1 cellular context compared by ENCODE assay signal in the genomic region with DNA sequence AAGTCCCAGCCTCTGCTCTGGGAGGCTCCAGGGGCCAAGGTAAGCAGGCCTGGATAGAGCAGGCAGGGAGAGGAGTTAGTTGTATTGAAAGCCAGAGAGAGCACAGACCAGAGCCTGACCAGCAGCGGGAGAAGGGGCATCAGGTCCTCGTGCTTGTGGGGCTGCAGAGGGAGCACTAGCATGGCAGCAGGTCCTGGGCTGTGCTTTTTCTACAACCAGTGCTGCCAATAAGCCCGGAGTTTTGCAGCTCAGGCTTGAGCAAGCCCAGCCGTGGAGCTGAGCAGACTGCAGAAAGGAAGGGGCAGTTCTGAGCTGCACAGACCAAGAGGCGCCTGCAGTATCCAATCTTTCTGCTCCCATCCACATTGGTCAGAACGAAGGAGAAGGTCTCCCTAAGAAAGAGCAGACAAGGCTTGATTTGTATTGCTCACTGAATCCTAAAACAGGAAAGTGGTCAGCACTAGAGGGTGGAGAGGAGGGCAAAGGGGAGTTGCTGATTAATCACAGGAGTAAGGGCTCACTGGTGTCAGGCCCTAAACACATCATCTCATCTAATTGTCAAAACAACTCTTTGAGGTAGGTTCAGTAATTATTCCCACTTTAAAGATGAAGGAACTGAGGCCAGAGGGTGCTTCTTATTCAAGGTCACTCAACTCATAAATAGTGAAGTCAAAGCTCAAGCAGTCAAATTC.
TF ChIP-seq lines count a peak whose summit lies in the region.

No MANE protein-coding gene starts in this region.

TF ChIP-seq in K562, 482 proteins besides CTCF, POLR2A, EP300 and RAD21 (continues in another document):
- TF ChIP-seq, protein P1, sequence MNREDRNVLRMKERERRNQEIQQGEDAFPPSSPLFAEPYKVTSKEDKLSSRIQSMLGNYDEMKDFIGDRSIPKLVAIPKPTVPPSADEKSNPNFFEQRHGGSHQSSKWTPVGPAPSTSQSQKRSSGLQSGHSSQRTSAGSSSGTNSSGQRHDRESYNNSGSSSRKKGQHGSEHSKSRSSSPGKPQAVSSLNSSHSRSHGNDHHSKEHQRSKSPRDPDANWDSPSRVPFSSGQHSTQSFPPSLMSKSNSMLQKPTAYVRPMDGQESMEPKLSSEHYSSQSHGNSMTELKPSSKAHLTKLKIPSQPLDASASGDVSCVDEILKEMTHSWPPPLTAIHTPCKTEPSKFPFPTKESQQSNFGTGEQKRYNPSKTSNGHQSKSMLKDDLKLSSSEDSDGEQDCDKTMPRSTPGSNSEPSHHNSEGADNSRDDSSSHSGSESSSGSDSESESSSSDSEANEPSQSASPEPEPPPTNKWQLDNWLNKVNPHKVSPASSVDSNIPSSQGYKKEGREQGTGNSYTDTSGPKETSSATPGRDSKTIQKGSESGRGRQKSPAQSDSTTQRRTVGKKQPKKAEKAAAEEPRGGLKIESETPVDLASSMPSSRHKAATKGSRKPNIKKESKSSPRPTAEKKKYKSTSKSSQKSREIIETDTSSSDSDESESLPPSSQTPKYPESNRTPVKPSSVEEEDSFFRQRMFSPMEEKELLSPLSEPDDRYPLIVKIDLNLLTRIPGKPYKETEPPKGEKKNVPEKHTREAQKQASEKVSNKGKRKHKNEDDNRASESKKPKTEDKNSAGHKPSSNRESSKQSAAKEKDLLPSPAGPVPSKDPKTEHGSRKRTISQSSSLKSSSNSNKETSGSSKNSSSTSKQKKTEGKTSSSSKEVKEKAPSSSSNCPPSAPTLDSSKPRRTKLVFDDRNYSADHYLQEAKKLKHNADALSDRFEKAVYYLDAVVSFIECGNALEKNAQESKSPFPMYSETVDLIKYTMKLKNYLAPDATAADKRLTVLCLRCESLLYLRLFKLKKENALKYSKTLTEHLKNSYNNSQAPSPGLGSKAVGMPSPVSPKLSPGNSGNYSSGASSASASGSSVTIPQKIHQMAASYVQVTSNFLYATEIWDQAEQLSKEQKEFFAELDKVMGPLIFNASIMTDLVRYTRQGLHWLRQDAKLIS (CRISPR knock-in tag; IDR thresholded peaks at IDR 0.05): no peak
- TF ChIP-seq ESRRA (IDR thresholded peaks at IDR 0.05; ENCODE audit: borderline replicate concordance, low read depth): peak; percentile 28; the same call in 1 of the 2 replicates
- no peak for TF ChIP-seq ZNF444 (CRISPR knock-in tag; IDR thresholded peaks at IDR 0.05)
- no peak for TF ChIP-seq RBM22 (IDR thresholded peaks at IDR 0.05; ENCODE audit: low read depth, low read length, poor library complexity, severe bottlenecking)
- TF ChIP-seq, protein P2, sequence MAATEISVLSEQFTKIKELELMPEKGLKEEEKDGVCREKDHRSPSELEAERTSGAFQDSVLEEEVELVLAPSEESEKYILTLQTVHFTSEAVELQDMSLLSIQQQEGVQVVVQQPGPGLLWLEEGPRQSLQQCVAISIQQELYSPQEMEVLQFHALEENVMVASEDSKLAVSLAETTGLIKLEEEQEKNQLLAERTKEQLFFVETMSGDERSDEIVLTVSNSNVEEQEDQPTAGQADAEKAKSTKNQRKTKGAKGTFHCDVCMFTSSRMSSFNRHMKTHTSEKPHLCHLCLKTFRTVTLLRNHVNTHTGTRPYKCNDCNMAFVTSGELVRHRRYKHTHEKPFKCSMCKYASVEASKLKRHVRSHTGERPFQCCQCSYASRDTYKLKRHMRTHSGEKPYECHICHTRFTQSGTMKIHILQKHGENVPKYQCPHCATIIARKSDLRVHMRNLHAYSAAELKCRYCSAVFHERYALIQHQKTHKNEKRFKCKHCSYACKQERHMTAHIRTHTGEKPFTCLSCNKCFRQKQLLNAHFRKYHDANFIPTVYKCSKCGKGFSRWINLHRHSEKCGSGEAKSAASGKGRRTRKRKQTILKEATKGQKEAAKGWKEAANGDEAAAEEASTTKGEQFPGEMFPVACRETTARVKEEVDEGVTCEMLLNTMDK (IDR thresholded peaks at IDR 0.05; ENCODE audit: borderline replicate concordance, insufficient read depth, low read depth, low read length, poor library complexity, severe bottlenecking): peak; percentile 73
- 0 out of 4 replicates have a peak, but pooled peaks of 1 of the 2 experiments have one; percentile 11 for TF ChIP-seq RCOR1 (IDR thresholded peaks at IDR 0.05; ENCODE audit: borderline replicate concordance in 1 of 2, low read depth in 2 of 2, low read length in 2 of 2)
- TF ChIP-seq ZZZ3 (IDR thresholded peaks at IDR 0.05): no peak
- TF ChIP-seq TSC22D4 (tag; IDR thresholded peaks at IDR 0.05): no peak
- TF ChIP-seq MYC (IDR thresholded peaks at IDR 0.05; ENCODE audit: low read depth, low read length): peak; percentile 31; the same call in 1 of the 2 replicates
- no peak for TF ChIP-seq MYC (CRISPR knock-in tag; IDR thresholded peaks at IDR 0.05; ENCODE audit: borderline replicate concordance, low read depth)
- TF ChIP-seq RB1 (IDR thresholded peaks at IDR 0.05; ENCODE audit: low read depth): peak; percentile 20; the same call in 1 of the 2 replicates
- 0 out of 2 replicates have a peak, but pooled peaks have one; percentile 25 for TF ChIP-seq L3MBTL2 (IDR thresholded peaks at IDR 0.05)
- TF ChIP-seq, protein P3, sequence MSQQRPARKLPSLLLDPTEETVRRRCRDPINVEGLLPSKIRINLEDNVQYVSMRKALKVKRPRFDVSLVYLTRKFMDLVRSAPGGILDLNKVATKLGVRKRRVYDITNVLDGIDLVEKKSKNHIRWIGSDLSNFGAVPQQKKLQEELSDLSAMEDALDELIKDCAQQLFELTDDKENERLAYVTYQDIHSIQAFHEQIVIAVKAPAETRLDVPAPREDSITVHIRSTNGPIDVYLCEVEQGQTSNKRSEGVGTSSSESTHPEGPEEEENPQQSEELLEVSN (IDR thresholded peaks at IDR 0.05; ENCODE audit: borderline replicate concordance in 1 of 2, extremely low read depth in 1 of 2, insufficient read depth in 1 of 2, insufficient read length in 1 of 2, low read depth in 1 of 2, low read length in 1 of 2, poor library complexity in 1 of 2, severe bottlenecking in 1 of 2): peak in 1 of 2 experiments; percentile 43
- TF ChIP-seq, protein P4, sequence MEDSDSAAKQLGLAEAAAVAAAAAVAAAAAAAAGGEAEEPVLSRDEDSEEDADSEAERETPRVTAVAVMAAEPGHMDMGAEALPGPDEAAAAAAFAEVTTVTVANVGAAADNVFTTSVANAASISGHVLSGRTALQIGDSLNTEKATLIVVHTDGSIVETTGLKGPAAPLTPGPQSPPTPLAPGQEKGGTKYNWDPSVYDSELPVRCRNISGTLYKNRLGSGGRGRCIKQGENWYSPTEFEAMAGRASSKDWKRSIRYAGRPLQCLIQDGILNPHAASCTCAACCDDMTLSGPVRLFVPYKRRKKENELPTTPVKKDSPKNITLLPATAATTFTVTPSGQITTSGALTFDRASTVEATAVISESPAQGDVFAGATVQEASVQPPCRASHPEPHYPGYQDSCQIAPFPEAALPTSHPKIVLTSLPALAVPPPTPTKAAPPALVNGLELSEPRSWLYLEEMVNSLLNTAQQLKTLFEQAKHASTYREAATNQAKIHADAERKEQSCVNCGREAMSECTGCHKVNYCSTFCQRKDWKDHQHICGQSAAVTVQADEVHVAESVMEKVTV (CRISPR knock-in tag; IDR thresholded peaks at IDR 0.05): 0 out of 2 replicates have a peak, but pooled peaks have one; percentile 10
- peak; percentile 47; the same call in 1 of the 2 replicates for TF ChIP-seq FOXP1 (CRISPR knock-in tag; IDR thresholded peaks at IDR 0.05)
- TF ChIP-seq, protein P5, sequence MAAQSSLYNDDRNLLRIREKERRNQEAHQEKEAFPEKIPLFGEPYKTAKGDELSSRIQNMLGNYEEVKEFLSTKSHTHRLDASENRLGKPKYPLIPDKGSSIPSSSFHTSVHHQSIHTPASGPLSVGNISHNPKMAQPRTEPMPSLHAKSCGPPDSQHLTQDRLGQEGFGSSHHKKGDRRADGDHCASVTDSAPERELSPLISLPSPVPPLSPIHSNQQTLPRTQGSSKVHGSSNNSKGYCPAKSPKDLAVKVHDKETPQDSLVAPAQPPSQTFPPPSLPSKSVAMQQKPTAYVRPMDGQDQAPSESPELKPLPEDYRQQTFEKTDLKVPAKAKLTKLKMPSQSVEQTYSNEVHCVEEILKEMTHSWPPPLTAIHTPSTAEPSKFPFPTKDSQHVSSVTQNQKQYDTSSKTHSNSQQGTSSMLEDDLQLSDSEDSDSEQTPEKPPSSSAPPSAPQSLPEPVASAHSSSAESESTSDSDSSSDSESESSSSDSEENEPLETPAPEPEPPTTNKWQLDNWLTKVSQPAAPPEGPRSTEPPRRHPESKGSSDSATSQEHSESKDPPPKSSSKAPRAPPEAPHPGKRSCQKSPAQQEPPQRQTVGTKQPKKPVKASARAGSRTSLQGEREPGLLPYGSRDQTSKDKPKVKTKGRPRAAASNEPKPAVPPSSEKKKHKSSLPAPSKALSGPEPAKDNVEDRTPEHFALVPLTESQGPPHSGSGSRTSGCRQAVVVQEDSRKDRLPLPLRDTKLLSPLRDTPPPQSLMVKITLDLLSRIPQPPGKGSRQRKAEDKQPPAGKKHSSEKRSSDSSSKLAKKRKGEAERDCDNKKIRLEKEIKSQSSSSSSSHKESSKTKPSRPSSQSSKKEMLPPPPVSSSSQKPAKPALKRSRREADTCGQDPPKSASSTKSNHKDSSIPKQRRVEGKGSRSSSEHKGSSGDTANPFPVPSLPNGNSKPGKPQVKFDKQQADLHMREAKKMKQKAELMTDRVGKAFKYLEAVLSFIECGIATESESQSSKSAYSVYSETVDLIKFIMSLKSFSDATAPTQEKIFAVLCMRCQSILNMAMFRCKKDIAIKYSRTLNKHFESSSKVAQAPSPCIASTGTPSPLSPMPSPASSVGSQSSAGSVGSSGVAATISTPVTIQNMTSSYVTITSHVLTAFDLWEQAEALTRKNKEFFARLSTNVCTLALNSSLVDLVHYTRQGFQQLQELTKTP (IDR thresholded peaks at IDR 0.05; ENCODE audit: low read depth in 1 of 2, partially characterized antibody in 2 of 2): no peak
- TF ChIP-seq ZNF282 (CRISPR knock-in tag; IDR thresholded peaks at IDR 0.05): no peak
- peak; percentile 80; the same call in 1 of the 2 replicates for TF ChIP-seq ZNF263 (CRISPR knock-in tag; IDR thresholded peaks at IDR 0.05; ENCODE audit: borderline replicate concordance)
- no peak for TF ChIP-seq ZC3H11A (IDR thresholded peaks at IDR 0.05; ENCODE audit: low read depth, low read length)
- TF ChIP-seq, protein P6, sequence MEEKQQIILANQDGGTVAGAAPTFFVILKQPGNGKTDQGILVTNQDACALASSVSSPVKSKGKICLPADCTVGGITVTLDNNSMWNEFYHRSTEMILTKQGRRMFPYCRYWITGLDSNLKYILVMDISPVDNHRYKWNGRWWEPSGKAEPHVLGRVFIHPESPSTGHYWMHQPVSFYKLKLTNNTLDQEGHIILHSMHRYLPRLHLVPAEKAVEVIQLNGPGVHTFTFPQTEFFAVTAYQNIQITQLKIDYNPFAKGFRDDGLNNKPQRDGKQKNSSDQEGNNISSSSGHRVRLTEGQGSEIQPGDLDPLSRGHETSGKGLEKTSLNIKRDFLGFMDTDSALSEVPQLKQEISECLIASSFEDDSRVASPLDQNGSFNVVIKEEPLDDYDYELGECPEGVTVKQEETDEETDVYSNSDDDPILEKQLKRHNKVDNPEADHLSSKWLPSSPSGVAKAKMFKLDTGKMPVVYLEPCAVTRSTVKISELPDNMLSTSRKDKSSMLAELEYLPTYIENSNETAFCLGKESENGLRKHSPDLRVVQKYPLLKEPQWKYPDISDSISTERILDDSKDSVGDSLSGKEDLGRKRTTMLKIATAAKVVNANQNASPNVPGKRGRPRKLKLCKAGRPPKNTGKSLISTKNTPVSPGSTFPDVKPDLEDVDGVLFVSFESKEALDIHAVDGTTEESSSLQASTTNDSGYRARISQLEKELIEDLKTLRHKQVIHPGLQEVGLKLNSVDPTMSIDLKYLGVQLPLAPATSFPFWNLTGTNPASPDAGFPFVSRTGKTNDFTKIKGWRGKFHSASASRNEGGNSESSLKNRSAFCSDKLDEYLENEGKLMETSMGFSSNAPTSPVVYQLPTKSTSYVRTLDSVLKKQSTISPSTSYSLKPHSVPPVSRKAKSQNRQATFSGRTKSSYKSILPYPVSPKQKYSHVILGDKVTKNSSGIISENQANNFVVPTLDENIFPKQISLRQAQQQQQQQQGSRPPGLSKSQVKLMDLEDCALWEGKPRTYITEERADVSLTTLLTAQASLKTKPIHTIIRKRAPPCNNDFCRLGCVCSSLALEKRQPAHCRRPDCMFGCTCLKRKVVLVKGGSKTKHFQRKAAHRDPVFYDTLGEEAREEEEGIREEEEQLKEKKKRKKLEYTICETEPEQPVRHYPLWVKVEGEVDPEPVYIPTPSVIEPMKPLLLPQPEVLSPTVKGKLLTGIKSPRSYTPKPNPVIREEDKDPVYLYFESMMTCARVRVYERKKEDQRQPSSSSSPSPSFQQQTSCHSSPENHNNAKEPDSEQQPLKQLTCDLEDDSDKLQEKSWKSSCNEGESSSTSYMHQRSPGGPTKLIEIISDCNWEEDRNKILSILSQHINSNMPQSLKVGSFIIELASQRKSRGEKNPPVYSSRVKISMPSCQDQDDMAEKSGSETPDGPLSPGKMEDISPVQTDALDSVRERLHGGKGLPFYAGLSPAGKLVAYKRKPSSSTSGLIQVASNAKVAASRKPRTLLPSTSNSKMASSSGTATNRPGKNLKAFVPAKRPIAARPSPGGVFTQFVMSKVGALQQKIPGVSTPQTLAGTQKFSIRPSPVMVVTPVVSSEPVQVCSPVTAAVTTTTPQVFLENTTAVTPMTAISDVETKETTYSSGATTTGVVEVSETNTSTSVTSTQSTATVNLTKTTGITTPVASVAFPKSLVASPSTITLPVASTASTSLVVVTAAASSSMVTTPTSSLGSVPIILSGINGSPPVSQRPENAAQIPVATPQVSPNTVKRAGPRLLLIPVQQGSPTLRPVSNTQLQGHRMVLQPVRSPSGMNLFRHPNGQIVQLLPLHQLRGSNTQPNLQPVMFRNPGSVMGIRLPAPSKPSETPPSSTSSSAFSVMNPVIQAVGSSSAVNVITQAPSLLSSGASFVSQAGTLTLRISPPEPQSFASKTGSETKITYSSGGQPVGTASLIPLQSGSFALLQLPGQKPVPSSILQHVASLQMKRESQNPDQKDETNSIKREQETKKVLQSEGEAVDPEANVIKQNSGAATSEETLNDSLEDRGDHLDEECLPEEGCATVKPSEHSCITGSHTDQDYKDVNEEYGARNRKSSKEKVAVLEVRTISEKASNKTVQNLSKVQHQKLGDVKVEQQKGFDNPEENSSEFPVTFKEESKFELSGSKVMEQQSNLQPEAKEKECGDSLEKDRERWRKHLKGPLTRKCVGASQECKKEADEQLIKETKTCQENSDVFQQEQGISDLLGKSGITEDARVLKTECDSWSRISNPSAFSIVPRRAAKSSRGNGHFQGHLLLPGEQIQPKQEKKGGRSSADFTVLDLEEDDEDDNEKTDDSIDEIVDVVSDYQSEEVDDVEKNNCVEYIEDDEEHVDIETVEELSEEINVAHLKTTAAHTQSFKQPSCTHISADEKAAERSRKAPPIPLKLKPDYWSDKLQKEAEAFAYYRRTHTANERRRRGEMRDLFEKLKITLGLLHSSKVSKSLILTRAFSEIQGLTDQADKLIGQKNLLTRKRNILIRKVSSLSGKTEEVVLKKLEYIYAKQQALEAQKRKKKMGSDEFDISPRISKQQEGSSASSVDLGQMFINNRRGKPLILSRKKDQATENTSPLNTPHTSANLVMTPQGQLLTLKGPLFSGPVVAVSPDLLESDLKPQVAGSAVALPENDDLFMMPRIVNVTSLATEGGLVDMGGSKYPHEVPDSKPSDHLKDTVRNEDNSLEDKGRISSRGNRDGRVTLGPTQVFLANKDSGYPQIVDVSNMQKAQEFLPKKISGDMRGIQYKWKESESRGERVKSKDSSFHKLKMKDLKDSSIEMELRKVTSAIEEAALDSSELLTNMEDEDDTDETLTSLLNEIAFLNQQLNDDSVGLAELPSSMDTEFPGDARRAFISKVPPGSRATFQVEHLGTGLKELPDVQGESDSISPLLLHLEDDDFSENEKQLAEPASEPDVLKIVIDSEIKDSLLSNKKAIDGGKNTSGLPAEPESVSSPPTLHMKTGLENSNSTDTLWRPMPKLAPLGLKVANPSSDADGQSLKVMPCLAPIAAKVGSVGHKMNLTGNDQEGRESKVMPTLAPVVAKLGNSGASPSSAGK (IDR thresholded peaks at IDR 0.05): peak; percentile 33; the same call in 1 of the 2 replicates
- peak; percentile 40; the same call in 1 of the 2 replicates for TF ChIP-seq SMC3 (conservative IDR thresholded peaks at IDR 0.05; ENCODE audit: insufficient read depth, low read depth, low read length)
